In genomic region chr16:89031715-89032659, GRCh38 we compare ENCODE assay signal across 8 cellular contexts. TPM values are rescaled to one million over a fixed set of nuclear protein-coding genes. Genes with fewer than 3 reads are reported as not detected.
DNase-seq lines count a peak whose midpoint lies in the region; ATAC-seq and TF ChIP-seq lines count a peak whose summit lies in the region.

No MANE protein-coding gene starts in this region.

- ATAC-seq in GM21381 (IDR thresholded peaks at IDR 0.05; ENCODE audit: unreplicated experiment) = peak; percentile 77
- no peak for ATAC-seq in HG03025 (IDR thresholded peaks at IDR 0.05; ENCODE audit: low FRiP score, unreplicated experiment)
- no peak for ATAC-seq in HG02623 (IDR thresholded peaks at IDR 0.05; ENCODE audit: unreplicated experiment)

- in situ Hi-C loops in G401 (cut with HindIII; ENCODE audit: low sequenced_read_pairs) = no loop called here

- TF ChIP-seq CTCF in Peyer's patch (IDR thresholded peaks at IDR 0.05) = no peak

- H3K4me1 ChIP-seq in Peyer's patch = peaks cover 0 to 11% (median 0%) of the 10 kb centered on the region in 4 donors

- H3K27me3 ChIP-seq in Peyer's patch = no peaks in the 10 kb centered on the region

- H3K36me3 ChIP-seq in Peyer's patch = no peaks in the 10 kb centered on the region

- no peaks in the 10 kb centered on the region for H3K9me3 ChIP-seq in Peyer's patch

- peak in 2 of 3 donors; percentile 81 to 83 for DNase-seq in Peyer's patch
- peak; percentile 43 for DNase-seq in activated naive CD4-positive, alpha-beta T cell treated with anti-CD3 and anti-CD28 coated beads, Interleukin-2, amount 50 U/mL, for 16 hours
- peak; percentile 20 to 38 for DNase-seq in stimulated activated CD4-positive, alpha-beta T cell treated with anti-CD3 and anti-CD28 coated beads, Interleukin-12 subunit alpha, Interleukin-12 subunit beta, amount 100 ng/mL, for 24 hours (ENCODE audit: low read depth in 2 of 2)
- DNase-seq in DMS 273 treated with DMSO at 0.1 percent for 48 hours (lab: John Stamatoyannopoulos, UW) = no peak
- no peak for DNase-seq in G401 (ENCODE audit: low spot score)

- H3K4me3 ChIP-seq in Peyer's patch = peak overlapping the region in 1 of 4 donors; percentile 5

- H3K27ac ChIP-seq in Peyer's patch = peak overlapping the region in 1 of 4 donors; percentile 25

- TF ChIP-seq POLR2A in Peyer's patch (IDR thresholded peaks at IDR 0.05) = no peak

RNA-seq across cellular contexts. Expression of gene CBFA2T3, which starts 55.0 kb away (rescaled TPM):
- 10 to 100 TPM in 1 of 4 donors, 1 to 10 TPM in 3; 3.5 to 35.5 (median 6.8) TPM for total RNA-seq in Peyer's patch
- 0.12 and 0.64 TPM in 2 replicates for total RNA-seq in G401 (2014; rRNA removed; shearing (Covaris generic))

Comparison
In these comparisons a context has a peak if more than half of its experiments do, and no peak if none do; other contexts are left out.
1. DNase-seq: peak in Peyer's patch (2 of 3), activated naive CD4-positive, alpha-beta T cell treated with anti-CD3 and anti-CD28 coated beads, Interleukin-2, amount 50 U/mL, for 16 hours (single experiment) and stimulated activated CD4-positive, alpha-beta T cell treated with anti-CD3 and anti-CD28 coated beads, Interleukin-12 subunit alpha, Interleukin-12 subunit beta, amount 100 ng/mL, for 24 hours (2 of 2); none in DMS 273 treated with DMSO at 0.1 percent for 48 hours (single experiment) and G401 (single experiment).